ENCODE assay signal across 17 cellular contexts in the genomic region with DNA sequence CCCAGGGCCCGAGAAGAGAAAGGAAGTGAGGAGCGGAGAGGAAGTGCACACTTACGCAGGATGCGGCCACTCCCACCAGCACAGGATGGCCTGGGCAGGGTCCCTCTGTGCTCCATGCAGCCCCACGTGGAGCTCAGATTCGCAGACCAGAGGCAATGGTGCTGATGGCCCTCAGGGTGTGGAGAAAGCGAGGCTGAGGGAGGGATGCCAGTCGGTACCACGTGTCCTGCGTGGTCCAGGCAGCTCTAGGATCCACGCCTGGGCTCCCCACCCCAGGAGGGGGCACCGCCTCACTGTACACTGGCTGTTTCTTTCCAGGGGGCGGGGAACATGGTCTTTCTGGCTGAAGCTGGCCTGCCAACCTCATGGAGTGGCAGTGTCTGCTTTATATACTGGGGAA.
DNase-seq lines count a peak whose midpoint lies in the region; ATAC-seq and TF ChIP-seq lines count a peak whose summit lies in the region.
"Had no signal": no experiment of that assay in that cellular context is flagged by ENCODE, and none has a peak within 500 bp of the region (broad histone marks: within the 10 kb centered on the region; RNA-seq: fewer than 3 reads in every experiment).

No MANE protein-coding gene starts in this region.

- H3K36me3 Mint-ChIP-seq in glutamatergic neuron (ENCODE audit: unreplicated experiment), result no peaks in the 10 kb centered on the region
- H3K36me3 Mint-ChIP-seq: CD4-positive, alpha-beta memory T cell had no signal

- no peak for TF ChIP-seq CTCF in glutamatergic neuron (IDR thresholded peaks at IDR 0.05; ENCODE audit: partially characterized antibody, unreplicated experiment)
- no peak for TF ChIP-seq CTCF in ovary (IDR thresholded peaks at IDR 0.05)
- TF ChIP-seq CTCF in BE2C (IDR thresholded peaks at IDR 0.05; ENCODE audit: low read depth, low read length), result no peak
- no peak for TF ChIP-seq CTCF in suprapubic skin (IDR thresholded peaks at IDR 0.05)

- H3K4me1 ChIP-seq in BLaER1 treated with 17β-estradiol and CSF1 and Interleukin-3, amounts not matched to agents 10 nM and 100 nM, result peaks cover 40 to 61% (median 54%) of the 10 kb centered on the region in 10 experiments
- peaks cover 7% of the 10 kb centered on the region for H3K4me1 ChIP-seq in ovary (ENCODE audit: insufficient read depth)
- no peaks in the 10 kb centered on the region for H3K4me1 ChIP-seq in BE2C
- peaks cover 10% of the 10 kb centered on the region for H3K4me1 ChIP-seq in suprapubic skin

- H3K4me2 ChIP-seq in BLaER1 treated with 17β-estradiol and CSF1 and Interleukin-3, amounts not matched to agents 10 nM and 100 nM, result peak overlapping the region; percentile 18 to 75 (median 53); a peak in 19 of 22 replicates

- H3K27me3 ChIP-seq in BLaER1 treated with 17β-estradiol and CSF1 and Interleukin-3, amounts not matched to agents 10 nM and 100 nM, result no peaks in the 10 kb centered on the region
- no peaks in the 10 kb centered on the region for H3K27me3 ChIP-seq in ovary
- H3K27me3 ChIP-seq in BE2C, result no peaks in the 10 kb centered on the region
- peaks cover 13% of the 10 kb centered on the region for H3K27me3 ChIP-seq in suprapubic skin

- ATAC-seq in Right ventricle myocardium inferior (no peak), HG02981 (IDR thresholded peaks at IDR 0.05; ENCODE audit: unreplicated experiment) (no peak)
- ATAC-seq: GM12878, HCT116 had no signal

- peaks cover 25% of the 10 kb centered on the region for H3K9me3 Mint-ChIP-seq in glutamatergic neuron (ENCODE audit: unreplicated experiment)
- H3K9me3 Mint-ChIP-seq: HFFc6 had no signal

- peaks cover 14% of the 10 kb centered on the region for H3K27me3 Mint-ChIP-seq in glutamatergic neuron (ENCODE audit: unreplicated experiment)

- peak; percentile 11 for DNase-seq in Right ventricle myocardium inferior (ENCODE audit: missing footprints)
- no peak for DNase-seq in cardiac septum (ENCODE audit: low spot score)
- DNase-seq in glutamatergic neuron, result no peak
- no peak for DNase-seq in ovary
- no peak for DNase-seq in BE2C
- DNase-seq in suprapubic skin (ENCODE audit: low spot score in 2 of 2), result no peak
- DNase-seq: CD4-positive, alpha-beta memory T cell; DMS53; DND-41; GOT3; HFFc6 had no signal

- intact Hi-C loops in Right ventricle myocardium inferior (cut with DNase I) (no loop called here), cardiac septum (cut with DNase I) (no loop called here), ovary (cut with DNase I) (no loop called here)

- TF ChIP-seq POLR2A in ovary (IDR thresholded peaks at IDR 0.05), result no peak
- TF ChIP-seq POLR2A in suprapubic skin (IDR thresholded peaks at IDR 0.05), result no peak

- H4K20me1 ChIP-seq in BLaER1 treated with 17β-estradiol and CSF1 and Interleukin-3, amounts not matched to agents 10 nM and 100 nM, result peaks cover 0 to 20% (median 0%) of the 10 kb centered on the region in 11 experiments; a peak in 4 of 22 replicates

- no peaks in the 10 kb centered on the region for H3K9me3 ChIP-seq in BLaER1 treated with 17β-estradiol and CSF1 and Interleukin-3, amounts not matched to agents 10 nM and 100 nM (replicated peaks in 1 of 11)
- H3K9me3 ChIP-seq in ovary, result no peaks in the 10 kb centered on the region
- no peaks in the 10 kb centered on the region for H3K9me3 ChIP-seq in BE2C
- H3K9me3 ChIP-seq in suprapubic skin, result no peaks in the 10 kb centered on the region

- H3K27ac Mint-ChIP-seq in glutamatergic neuron (ENCODE audit: unreplicated experiment), result peak overlapping the region; percentile 96
- H3K27ac Mint-ChIP-seq: B cell; CD14-positive monocyte; CD4-positive, alpha-beta memory T cell had no signal

- no peaks in the 10 kb centered on the region for H3K36me3 ChIP-seq in BLaER1 treated with 17β-estradiol and CSF1 and Interleukin-3, amounts not matched to agents 10 nM and 100 nM
- H3K36me3 ChIP-seq in ovary, result no peaks in the 10 kb centered on the region
- H3K36me3 ChIP-seq in BE2C, result no peaks in the 10 kb centered on the region
- no peaks in the 10 kb centered on the region for H3K36me3 ChIP-seq in suprapubic skin

- peaks cover 41% of the 10 kb centered on the region for H3K4me1 Mint-ChIP-seq in glutamatergic neuron (ENCODE audit: low read depth, unreplicated experiment)
- H3K4me1 Mint-ChIP-seq: B cell had no signal

- no peak overlapping the region for H3K4me3 ChIP-seq in BLaER1 treated with 17β-estradiol and CSF1 and Interleukin-3, amounts not matched to agents 10 nM and 100 nM
- no peak overlapping the region for H3K4me3 ChIP-seq in ovary
- H3K4me3 ChIP-seq in BE2C (ENCODE audit: low read depth, low read length), result no peak overlapping the region
- no peak overlapping the region for H3K4me3 ChIP-seq in suprapubic skin
- H3K4me3 ChIP-seq: GM12878 had no signal

- 88 to 91% (median 90%) methylated on average over 13 of the region's 13 CpGs for WGBS in ovary, 3 donors
- 79% methylated on average over 10 of the region's 13 CpGs for WGBS in suprapubic skin

- H3K27ac ChIP-seq in BLaER1 treated with 17β-estradiol and CSF1 and Interleukin-3, amounts not matched to agents 10 nM and 100 nM, result peak overlapping the region in 1 of 11 experiments; percentile 34; a peak in 1 of 22 replicates
- H3K27ac ChIP-seq in ovary (peak overlapping the region; percentile 16 to 76), suprapubic skin (no peak overlapping the region)

- H3K4me3 Mint-ChIP-seq in glutamatergic neuron (ENCODE audit: unreplicated experiment), result peak overlapping the region; percentile 32
- H3K4me3 Mint-ChIP-seq: B cell; CD4-positive, alpha-beta memory T cell; HFFc6 had no signal

- H3K9ac ChIP-seq in BLaER1 treated with 17β-estradiol and CSF1 and Interleukin-3, amounts not matched to agents 10 nM and 100 nM, result peak overlapping the region in 3 of 11 experiments; percentile 14 to 29 (median 28); a peak in 2 of 22 replicates

- TF ChIP-seq EP300 in ovary (IDR thresholded peaks at IDR 0.05) (no peak), suprapubic skin (IDR thresholded peaks at IDR 0.05) (no peak)
